In genomic region chr11:120344302-120345004, GRCh38 we compare ENCODE assay signal across 1 cellular context.
A peak's percentile ranks its signal among the peaks of the same experiment; 100 is the strongest.
TF ChIP-seq lines count a peak whose summit lies in the region.

No MANE protein-coding gene starts in this region.

TF ChIP-seq in K562, 482 proteins besides CTCF, POLR2A, EP300 and RAD21 (continued from another document and continues in another):
- TF ChIP-seq HMGXB4 (CRISPR knock-in tag; IDR thresholded peaks at IDR 0.05) (no peak), FOXJ2 (tag; IDR thresholded peaks at IDR 0.05) (0 out of 2 replicates have a peak, but pooled peaks have one; percentile 20), ZNF57 (CRISPR knock-in tag; IDR thresholded peaks at IDR 0.05) (no peak), DPF2 (IDR thresholded peaks at IDR 0.05) (peak; percentile 82), ZNF316 (IDR thresholded peaks at IDR 0.05) (peak; percentile 87), HMG20A (CRISPR knock-in tag; conservative IDR thresholded peaks at IDR 0.05) (no peak), RREB1 (CRISPR knock-in tag; IDR thresholded peaks at IDR 0.05) (no peak), STAT5A (IDR thresholded peaks at IDR 0.05; ENCODE audit: borderline replicate concordance, low read length) (no peak; the same call in 1 of the 2 replicates), U2AF2 (optimal IDR thresholded peaks at IDR 0.05; ENCODE audit: low read depth, low read length) (no peak), RUNX1 (IDR thresholded peaks at IDR 0.05; ENCODE audit: low read depth) (peak; percentile 99), E2F5 (CRISPR knock-in tag; IDR thresholded peaks at IDR 0.05) (no peak), SAFB2 (IDR thresholded peaks at IDR 0.05; ENCODE audit: borderline replicate concordance, low read depth, low read length, severe bottlenecking) (no peak), TFAM (CRISPR knock-in tag; conservative IDR thresholded peaks at IDR 0.05) (no peak), ZNF174 (CRISPR knock-in tag; IDR thresholded peaks at IDR 0.05) (no peak), ZNF239 (CRISPR knock-in tag; IDR thresholded peaks at IDR 0.05) (no peak), ZNF217 (CRISPR knock-in tag; IDR thresholded peaks at IDR 0.05) (no peak), SIX5 (IDR thresholded peaks at IDR 0.05; ENCODE audit: borderline replicate concordance in 1 of 2, insufficient read depth in 1 of 2, low read depth in 1 of 2, low read length in 2 of 2) (no peak), ETV1 (tag; conservative IDR thresholded peaks at IDR 0.05; ENCODE audit: low read depth) (peak; percentile 98), NR2C2 (CRISPR knock-in tag; IDR thresholded peaks at IDR 0.05) (no peak), NR2C2 (tag; IDR thresholded peaks at IDR 0.05) (peak; percentile 37; the same call in 1 of the 2 replicates), PRMT5 (CRISPR knock-in tag; IDR thresholded peaks at IDR 0.05) (no peak), ARHGAP35 (IDR thresholded peaks at IDR 0.05; ENCODE audit: partially characterized antibody) (no peak), HMG20B (CRISPR knock-in tag; IDR thresholded peaks at IDR 0.05) (no peak), ZNF76 (CRISPR knock-in tag; IDR thresholded peaks at IDR 0.05; ENCODE audit: borderline replicate concordance) (no peak), RBM22 (IDR thresholded peaks at IDR 0.05; ENCODE audit: low read depth, low read length, poor library complexity, severe bottlenecking) (no peak), CBX5 (IDR thresholded peaks at IDR 0.05; ENCODE audit: borderline replicate concordance, low read depth) (no peak), FOXP4 (CRISPR knock-in tag; IDR thresholded peaks at IDR 0.05; ENCODE audit: borderline replicate concordance) (no peak), DDX20 (tag; IDR thresholded peaks at IDR 0.05; ENCODE audit: low read depth) (no peak), OTX1 (CRISPR knock-in tag; IDR thresholded peaks at IDR 0.05) (no peak), PURB (CRISPR knock-in tag; IDR thresholded peaks at IDR 0.05; ENCODE audit: low read depth) (no peak), REST (CRISPR knock-in tag; IDR thresholded peaks at IDR 0.05; ENCODE audit: low read depth) (no peak), PTRF (tag; IDR thresholded peaks at IDR 0.05) (no peak), HOXB6 (CRISPR knock-in tag; IDR thresholded peaks at IDR 0.05; ENCODE audit: borderline replicate concordance) (no peak), USF1 (CRISPR knock-in tag; IDR thresholded peaks at IDR 0.05) (no peak), ZNF639 (CRISPR knock-in tag; conservative IDR thresholded peaks at IDR 0.05 in 1 of 2, IDR thresholded peaks at IDR 0.05 in 1 of 2) (no peak), ZC3H11A (IDR thresholded peaks at IDR 0.05; ENCODE audit: low read depth, low read length) (no peak), DIDO1 (tag; IDR thresholded peaks at IDR 0.05; ENCODE audit: low read depth) (no peak), ELK1 (CRISPR knock-in tag; IDR thresholded peaks at IDR 0.05) (no peak), ZNF347 (CRISPR knock-in tag; IDR thresholded peaks at IDR 0.05; ENCODE audit: low read depth) (no peak), E2F8 (IDR thresholded peaks at IDR 0.05; ENCODE audit: low read depth, partially characterized antibody) (no peak), HLTF (IDR thresholded peaks at IDR 0.05) (no peak), ELF1 (tag; IDR thresholded peaks at IDR 0.05) (peak; percentile 59; the same call in 1 of the 2 replicates), ZC3H8 (IDR thresholded peaks at IDR 0.05) (no peak), CHCHD3 (CRISPR knock-in tag; IDR thresholded peaks at IDR 0.05) (no peak), HES1 (IDR thresholded peaks at IDR 0.05; ENCODE audit: low read depth) (peak; percentile 94)
